Comparison of ENCODE assay signal across 9 cellular contexts in genomic region chr16:3165111-3165822, GRCh38. TPM values are rescaled to one million over a fixed set of nuclear protein-coding genes. Genes with fewer than 3 reads are reported as not detected.
A peak's percentile ranks its signal among the peaks of the same experiment; 100 is the strongest.
DNase-seq lines count a peak whose midpoint lies in the region; ATAC-seq and TF ChIP-seq lines count a peak whose summit lies in the region.
"Had no signal": no experiment of that assay in that cellular context is flagged by ENCODE, and none has a peak within 500 bp of the region (broad histone marks: within the 10 kb centered on the region; RNA-seq: fewer than 3 reads in every experiment).

No MANE protein-coding gene starts in this region.

- no peak for TF ChIP-seq POLR2A in body of pancreas (IDR thresholded peaks at IDR 0.05)

- no peak overlapping the region for H3K27ac ChIP-seq in body of pancreas

- no peak for ATAC-seq in stimulated activated naive CD8-positive, alpha-beta T cell treated with anti-CD3 and anti-CD28 coated beads, Interleukin-15, Interleukin-2, amounts not matched to agents 100 U/mL and 50 U/mL, for 24 hours
- ATAC-seq in naive B cell (ENCODE audit: low read depth in 2 of 2) (no peak), body of pancreas (no peak), GM19467 (IDR thresholded peaks at IDR 0.05; ENCODE audit: unreplicated experiment) (no peak)

- no peak overlapping the region for H3K4me3 ChIP-seq in body of pancreas

- DNase-seq in stimulated activated naive CD8-positive, alpha-beta T cell treated with anti-CD3 and anti-CD28 coated beads, Interleukin-15, Interleukin-2, amounts not matched to agents 100 U/mL and 50 U/mL, for 24 hours, result no peak
- no peak for DNase-seq in activated naive CD8-positive, alpha-beta T cell treated with anti-CD3 and anti-CD28 coated beads for 36 hours
- no peak for DNase-seq in naive B cell
- DNase-seq in mesothelial cell of epicardium (ENCODE audit: low spot score in 2 of 2, unreplicated experiment in 2 of 2), result no peak
- DNase-seq in body of pancreas, result no peak
- no peak for DNase-seq in activated gamma-delta T cell (lab: John Stamatoyannopoulos, UW)

- TF ChIP-seq CTCF in mesothelial cell of epicardium (IDR thresholded peaks at IDR 0.05; ENCODE audit: unreplicated experiment) (no peak), body of pancreas (IDR thresholded peaks at IDR 0.05) (no peak)

- H3K4me1 Mint-ChIP-seq in stimulated activated naive CD8-positive, alpha-beta T cell treated with anti-CD3 and anti-CD28 coated beads, Interleukin-15, Interleukin-2, amounts not matched to agents 100 ng/mL and 50 ng/mL, for 24 hours (ENCODE audit: low read depth), result peaks cover 16% of the 10 kb centered on the region
- peaks cover 8% of the 10 kb centered on the region for H3K4me1 Mint-ChIP-seq in activated naive CD8-positive, alpha-beta T cell treated with anti-CD3 and anti-CD28 coated beads for 36 hours
- peaks cover 5 to 14% (median 10%) of the 10 kb centered on the region in 3 donors for H3K4me1 Mint-ChIP-seq in naive B cell
- peaks cover 14% of the 10 kb centered on the region for H3K4me1 Mint-ChIP-seq in mesothelial cell of epicardium

- peak overlapping the region; percentile 4 for H3K27ac Mint-ChIP-seq in stimulated activated naive CD8-positive, alpha-beta T cell treated with anti-CD3 and anti-CD28 coated beads, Interleukin-15, Interleukin-2, amounts not matched to agents 100 ng/mL and 50 ng/mL, for 24 hours
- H3K27ac Mint-ChIP-seq in activated naive CD8-positive, alpha-beta T cell treated with anti-CD3 and anti-CD28 coated beads for 36 hours, result peak overlapping the region; percentile 14
- peak overlapping the region in 5 of 6 donors; percentile 25 to 93 (median 80) for H3K27ac Mint-ChIP-seq in naive B cell
- no peak overlapping the region for H3K27ac Mint-ChIP-seq in mesothelial cell of epicardium

- H3K36me3 Mint-ChIP-seq in stimulated activated naive CD8-positive, alpha-beta T cell treated with anti-CD3 and anti-CD28 coated beads, Interleukin-15, Interleukin-2, amounts not matched to agents 100 ng/mL and 50 ng/mL, for 24 hours (ENCODE audit: low read depth), result no peaks in the 10 kb centered on the region
- H3K36me3 Mint-ChIP-seq in activated naive CD8-positive, alpha-beta T cell treated with anti-CD3 and anti-CD28 coated beads for 36 hours, result no peaks in the 10 kb centered on the region
- H3K36me3 Mint-ChIP-seq in naive B cell (no peaks in the 10 kb centered on the region), mesothelial cell of epicardium (no peaks in the 10 kb centered on the region)

- peaks cover 10% of the 10 kb centered on the region for H3K4me1 ChIP-seq in body of pancreas

- H3K27me3 ChIP-seq in body of pancreas, result peaks cover 0 to 14% of the 10 kb centered on the region in 2 donors

- intact Hi-C loops in body of pancreas (cut with DNase I), result no loop called here

- peak overlapping the region; percentile 27 for H3K4me3 Mint-ChIP-seq in stimulated activated naive CD8-positive, alpha-beta T cell treated with anti-CD3 and anti-CD28 coated beads, Interleukin-15, Interleukin-2, amounts not matched to agents 100 ng/mL and 50 ng/mL, for 24 hours
- H3K4me3 Mint-ChIP-seq in activated naive CD8-positive, alpha-beta T cell treated with anti-CD3 and anti-CD28 coated beads for 36 hours, result no peak overlapping the region
- H3K4me3 Mint-ChIP-seq in naive B cell (peak overlapping the region; percentile 58 to 83 (median 75)), mesothelial cell of epicardium (no peak overlapping the region)

- no peaks in the 10 kb centered on the region for H3K9me3 ChIP-seq in body of pancreas

- H3K27me3 Mint-ChIP-seq in stimulated activated naive CD8-positive, alpha-beta T cell treated with anti-CD3 and anti-CD28 coated beads, Interleukin-15, Interleukin-2, amounts not matched to agents 100 ng/mL and 50 ng/mL, for 24 hours, result peaks cover 14% of the 10 kb centered on the region
- peaks cover 16% of the 10 kb centered on the region for H3K27me3 Mint-ChIP-seq in activated naive CD8-positive, alpha-beta T cell treated with anti-CD3 and anti-CD28 coated beads for 36 hours
- H3K27me3 Mint-ChIP-seq in naive B cell (peaks cover 0 to 41% (median 13%) of the 10 kb centered on the region in 3 donors), mesothelial cell of epicardium (ENCODE audit: low read depth) (peaks cover 20% of the 10 kb centered on the region)

- no peaks in the 10 kb centered on the region for H3K9me3 Mint-ChIP-seq in stimulated activated naive CD8-positive, alpha-beta T cell treated with anti-CD3 and anti-CD28 coated beads, Interleukin-15, Interleukin-2, amounts not matched to agents 100 ng/mL and 50 ng/mL, for 24 hours
- no peaks in the 10 kb centered on the region for H3K9me3 Mint-ChIP-seq in activated naive CD8-positive, alpha-beta T cell treated with anti-CD3 and anti-CD28 coated beads for 36 hours
- H3K9me3 Mint-ChIP-seq in naive B cell (no peaks in the 10 kb centered on the region), mesothelial cell of epicardium (no peaks in the 10 kb centered on the region)

- WGBS in body of pancreas, 2 donors, result 81 to 85% methylated on average over 12 of the region's 12 CpGs

- no peaks in the 10 kb centered on the region for H3K36me3 ChIP-seq in body of pancreas (replicated peaks in 1 of 2; ENCODE audit: insufficient read depth in 1 of 2, low read depth in 2 of 2)

RNA-seq across cellular contexts. Expression of gene OR1F1, which starts 22.7 kb away (rescaled TPM):
- not detected for total RNA-seq in activated naive CD8-positive, alpha-beta T cell treated with anti-CD3 and anti-CD28 coated beads for 36 hours
- polyA plus RNA-seq in naive B cell (ENCODE audit: low read depth in 6 of 6), result not detected
- total RNA-seq in mesothelial cell of epicardium (not detected in 3 replicates), body of pancreas (not detected)
- total RNA-seq: activated CD8-positive, alpha-beta memory T cell treated with anti-CD3 and anti-CD28 coated beads for 36 hours had no signal

RNA-seq across cellular contexts. Expression of gene ZNF213, which starts 30.4 kb away (rescaled TPM):
- 1 to 10 TPM; 7.6 to 9.1 TPM for total RNA-seq in activated naive CD8-positive, alpha-beta T cell treated with anti-CD3 and anti-CD28 coated beads for 36 hours
- 1 to 10 TPM in 4 of 6 donors, under 1 TPM in 1, not detected in 1; 0.38 to 2.7 (median 1.6) TPM for polyA plus RNA-seq in naive B cell (ENCODE audit: low read depth in 6 of 6)
- 12.2 to 13.4 TPM (median 12.7 TPM) in 3 replicates for total RNA-seq in mesothelial cell of epicardium
- total RNA-seq in body of pancreas, result 10 to 100 TPM; 12.5 to 21.4 TPM

RNA-seq across cellular contexts. Expression of gene ZNF205, which starts 52.9 kb away (rescaled TPM):
- under 1 TPM; 0.35 to 0.36 TPM for total RNA-seq in activated naive CD8-positive, alpha-beta T cell treated with anti-CD3 and anti-CD28 coated beads for 36 hours
- under 1 TPM in 1 of 6 donors, not detected in 5; 0.47 TPM for polyA plus RNA-seq in naive B cell (ENCODE audit: low read depth in 6 of 6)
- total RNA-seq in mesothelial cell of epicardium (15.4 to 16.7 TPM (median 16.0 TPM) in 3 replicates), body of pancreas (10 to 100 TPM; 14.2 to 20.0 TPM)

Comparison
In these comparisons a context has a peak if more than half of its experiments do, and no peak if none do; other contexts are left out.
1. H3K4me3 Mint-ChIP-seq: peak in stimulated activated naive CD8-positive, alpha-beta T cell treated with anti-CD3 and anti-CD28 coated beads, Interleukin-15, Interleukin-2, amounts not matched to agents 100 ng/mL and 50 ng/mL, for 24 hours (single experiment) and naive B cell (8 of 8); none in activated naive CD8-positive, alpha-beta T cell treated with anti-CD3 and anti-CD28 coated beads for 36 hours (single experiment) and mesothelial cell of epicardium (single experiment).
2. RNA of gene ZNF205, which starts 52.9 kb away (total RNA-seq): 14.2 to 20.0 TPM in body of pancreas and 15.4 to 16.7 TPM in mesothelial cell of epicardium; 0.35 to 0.36 TPM in activated naive CD8-positive, alpha-beta T cell treated with anti-CD3 and anti-CD28 coated beads for 36 hours; every median in the first group is over 10 times any median in the second.